8 cellular contexts compared by ENCODE assay signal in the genomic region with DNA sequence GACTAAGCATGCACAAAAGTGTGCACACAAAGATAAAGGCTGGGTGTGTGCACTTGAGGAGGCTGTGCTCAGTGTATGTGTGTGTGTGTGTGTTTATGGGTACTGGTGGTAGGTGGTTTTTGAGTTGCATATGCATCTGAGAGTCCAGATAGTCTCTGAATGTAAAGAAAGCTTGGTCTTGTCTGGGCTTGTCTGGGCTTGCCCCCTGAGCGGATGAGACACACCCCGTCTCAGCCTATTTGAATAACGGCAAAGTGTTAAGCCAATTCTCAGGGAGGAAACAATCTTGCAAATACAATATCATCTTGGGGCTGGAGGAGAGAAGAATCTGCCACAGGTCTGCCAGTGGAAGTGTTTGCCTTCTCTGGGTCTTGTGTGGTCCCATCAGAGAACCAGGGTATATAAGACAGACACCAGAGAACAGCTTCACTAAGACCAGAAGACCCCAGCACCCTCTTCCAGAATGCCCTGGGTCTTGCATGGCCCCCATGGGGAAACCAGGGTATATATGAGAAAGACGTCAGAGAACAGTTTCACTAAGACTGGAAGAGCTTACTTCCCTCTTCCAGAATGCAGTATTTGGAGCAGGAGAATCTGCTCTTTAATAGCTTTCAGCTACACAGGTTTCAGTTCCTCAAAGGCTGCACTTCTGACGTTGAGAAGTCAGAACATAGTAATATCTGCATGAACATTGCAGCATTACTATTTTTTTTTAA. TPM values are rescaled to one million over a fixed set of nuclear protein-coding genes. Genes with fewer than 3 reads are reported as not detected.
A peak's percentile ranks its signal among the peaks of the same experiment; 100 is the strongest.
DNase-seq lines count a peak whose midpoint lies in the region; ATAC-seq, FAIRE-seq and TF ChIP-seq lines count a peak whose summit lies in the region.

No MANE protein-coding gene starts in this region.

- no peak for TF ChIP-seq RAD21 in GM12878 (IDR thresholded peaks at IDR 0.05; ENCODE audit: insufficient read depth, low read depth, low read length)

- no peak overlapping the region for H2AFZ ChIP-seq in GM12878 (ENCODE audit: control insufficient read depth, low read depth, low read length)

- in situ Hi-C loops in GM12878 (cut with MboI) = no loop called here

- FAIRE-seq in GM18507 (lab: Jason Lieb, UNC) (peak; percentile 97), GM12878 (lab: Jason Lieb, UNC) (peak; percentile 94), kidney (lab: Jason Lieb, UNC) (no peak)

- TF ChIP-seq POLR2A in GM12878 (IDR thresholded peaks at IDR 0.05; ENCODE audit: low read depth, low read length) = peak; percentile 69

- no peaks in the 10 kb centered on the region; the same call in 1 of the 2 replicates for H3K79me2 ChIP-seq in GM12878 (ENCODE audit: control insufficient read depth, insufficient read depth, low read length)

- H3K36me3 ChIP-seq in GM12878 (ENCODE audit: control insufficient read depth in 2 of 2, insufficient read depth in 2 of 2, low read length in 1 of 2) (no peaks in the 10 kb centered on the region; a peak in 1 of 4 replicates), kidney (ENCODE audit: control insufficient read depth in 1 of 2, insufficient read depth in 2 of 2, low read length in 2 of 2) (no peaks in the 10 kb centered on the region)

- TF ChIP-seq CTCF in GM12878 (IDR thresholded peaks at IDR 0.05 in 2 of 3, conservative IDR thresholded peaks at IDR 0.05 in 1 of 3; ENCODE audit: control insufficient read depth in 2 of 3, extremely low read depth in 1 of 3, insufficient read depth in 1 of 3, low read depth in 3 of 3, low read length in 3 of 3) (no peak), kidney (IDR thresholded peaks at IDR 0.05; ENCODE audit: borderline replicate concordance, extremely low read depth, insufficient read depth) (no peak)

- H3K9ac ChIP-seq in GM12878 (ENCODE audit: control insufficient read depth, insufficient read depth, low read length) (peak overlapping the region; percentile 79), kidney (ENCODE audit: low read length in 2 of 2) (no peak overlapping the region)

- H3K9me3 ChIP-seq in GM12878 (replicated peaks; ENCODE audit: control insufficient read depth, insufficient read depth, low read length) (peaks cover 2% of the 10 kb centered on the region; the same call in 1 of the 3 replicates), kidney (ENCODE audit: control insufficient read depth in 1 of 2, low read length in 2 of 2) (no peaks in the 10 kb centered on the region)

- peak; percentile 74 for ATAC-seq in GM21529 (IDR thresholded peaks at IDR 0.05; ENCODE audit: unreplicated experiment)
- ATAC-seq in GM12878 = peak; percentile 89

- BruUV-seq in GM12878 (replicated peaks; lab: Mats Ljungman, UMichigan) = TSS peak; percentile 99

- peak overlapping the region; percentile 89 for H3K4me2 ChIP-seq in GM12878 (ENCODE audit: control insufficient read depth, insufficient read depth)

- CTCF ChIA-PET in GM12878 (lab: Yijun Ruan, JAX) = interaction anchor here (0.5 to 2.1 kb wide), 13 partner anchors 10 to 204 kb away, joined by 3 to 10 read pairs (median 4); partner anchors contain the start of gene TNFSF9

- POLR2A ChIA-PET in GM12878 (lab: Charles Lee) = interaction anchor here (0.5 to 3.4 kb wide), 16 partner anchors 8 to 117 kb away, joined by 3 to 40 read pairs (median 5); partner anchors contain the start of genes CD70 and TNFSF9

- H3K4me3 ChIP-seq in GM12878 (peak overlapping the region; percentile 26; the same call in 1 of the 2 replicates), kidney (ENCODE audit: low read length in 2 of 2) (no peak overlapping the region)

- RAD21 ChIA-PET in GM12878 (lab: Charles Lee; ENCODE audit: unreplicated experiment) = interaction anchor here (0.7 to 2.3 kb wide), 14 partner anchors 10 to 61 kb away, joined by 3 to 24 read pairs (median 6); partner anchors contain the start of gene TNFSF9

- H3K27me3 ChIP-seq in GM12878 (replicated peaks in 1 of 2; ENCODE audit: control insufficient read depth in 2 of 2, insufficient read depth in 2 of 2, low read length in 1 of 2) = no peaks in the 10 kb centered on the region

- H3K27ac ChIP-seq in GM12878 (ENCODE audit: control insufficient read depth, insufficient read depth) (peak overlapping the region; percentile 99), kidney (ENCODE audit: low read depth in 2 of 2, low read length in 2 of 2) (no peak overlapping the region)

- TF ChIP-seq EP300 in GM12878 (IDR thresholded peaks at IDR 0.05; ENCODE audit: borderline replicate concordance in 1 of 2, control insufficient read depth in 1 of 2, low read depth in 2 of 2, low read length in 2 of 2) = peak; percentile 81 to 98

- H3K4me1 ChIP-seq in GM12878 (ENCODE audit: control insufficient read depth, insufficient read depth, low read length) = peaks cover 50% of the 10 kb centered on the region
- no peaks in the 10 kb centered on the region for H3K4me1 ChIP-seq in kidney (ENCODE audit: control insufficient read depth in 1 of 2, insufficient read depth in 1 of 2, low read depth in 1 of 2, low read length in 2 of 2)

- intact Hi-C loops in GM12878 (cut with micrococcal nuclease; ENCODE audit: unreplicated experiment) (loop anchor here (1.0 kb wide), 2 partner anchors 11 to 25 kb away; no protein-coding TSS in a partner anchor), kidney (cut with DNase I) (no loop called here)

- no peaks in the 10 kb centered on the region for H4K20me1 ChIP-seq in GM12878 (ENCODE audit: control insufficient read depth, insufficient read depth)

- WGBS in GM12878 (ENCODE audit: insufficient coverage, insufficient replicate concordance, low lambda C conversion rate, missing lambda C conversion rate) = under 1% methylated on average over 5 of the region's 5 CpGs

- SMC1A ChIA-PET in GM12878 (lab: Charles Lee; ENCODE audit: uncharacterized antibody, unreplicated experiment) = interaction anchor here (0.7 to 2.4 kb wide), 20 partner anchors 10 to 286 kb away, joined by 3 to 30 read pairs (median 5); partner anchors contain the start of gene TNFSF14

- no peak for DNase-seq in GM18507 (ENCODE audit: extremely low spot score, insufficient read length, low read depth)
- peak; percentile 52 for DNase-seq in HPDE6-E6E7 (ENCODE audit: extremely low spot score)
- peak; percentile 96 for DNase-seq in GM12878 (ENCODE audit: low read depth, low spot score)
- DNase-seq in kidney = no peak
- no peak for DNase-seq in NCI-H2171 treated with DMSO at 0.1 percent for 48 hours (lab: John Stamatoyannopoulos, UW)
- no peak for DNase-seq in DMS79 (lab: John Stamatoyannopoulos, UW)
- no peak for DNase-seq in NCI-H1930 (lab: John Stamatoyannopoulos, UW)

TF ChIP-seq in GM12878, 131 proteins besides CTCF, POLR2A, EP300 and RAD21 (continues in another document):
- peak; percentile 80; the same call in 1 of the 2 replicates for TF ChIP-seq PML (IDR thresholded peaks at IDR 0.05; ENCODE audit: low read length)
- 0 out of 2 replicates have a peak, but pooled peaks have one; percentile 60 for TF ChIP-seq RBBP5 (conservative IDR thresholded peaks at IDR 0.05)
- peak; percentile 98 for TF ChIP-seq SPI1 (IDR thresholded peaks at IDR 0.05; ENCODE audit: borderline replicate concordance, insufficient read depth, low read depth, low read length)

RNA-seq across cellular contexts. Expression of gene CD70, which starts 13.4 kb away (rescaled TPM):
- 147 and 150 TPM in 2 replicates for total RNA-seq in GM12878 (2013; cell fraction: nucleolus; rRNA removed)
- total RNA-seq in GM12878 (2014; rRNA removed) (421 and 441 TPM in 2 replicates), GM12878 (2014; rRNA removed; fragmentation: Illumina TruSeq; extraction: Trizol) (151 and 155 TPM in 2 replicates), GM12878 (2021) (269 and 285 TPM in 2 replicates), kidney (0.76 TPM)
- polyA plus RNA-seq in GM12878 (2011; ENCODE audit: low read depth) = 88.8 TPM
- polyA plus RNA-seq in GM12878 (2011; rRNA removed) (117 and 262 TPM in 2 replicates), GM12878 (2014; fragmentation: Illumina TruSeq; extraction: Trizol) (9.4 and 52.9 TPM in 2 replicates), GM12878 (2014; fragmentation: Nextera tagmentation; extraction: Ambion mirVana) (10 to 100 TPM; 16.4 to 35.8 TPM), GM12878 (2014; rRNA removed) (405 and 437 TPM in 2 replicates), GM12878 (2016; fragmentation: Nextera tagmentation; extraction: Ambion mirVana) (100 to 1,000 TPM; 348 to 371 TPM), kidney (ENCODE audit: insufficient read depth, low read depth, low replicate concordance) (not detected)
- polyA plus RNA-seq in GM12878 (2011; cell fraction: cytosol; rRNA removed) = 434 and 636 TPM in 2 replicates
- 321 and 457 TPM in 2 replicates for polyA plus RNA-seq in GM12878 (2011; cell fraction: nucleus; rRNA removed)
- 227 and 312 TPM in 2 replicates for polyA plus RNA-seq in GM12878 (2012)
- polyA minus RNA-seq in GM12878 (2011; rRNA and poly(A)+ RNA removed) = 149 and 245 TPM in 2 replicates
- polyA minus RNA-seq in GM12878 (2011; cell fraction: cytosol; rRNA and poly(A)+ RNA removed) = 94.1 and 120 TPM in 2 replicates
- 56.8 and 85.8 TPM in 2 replicates for polyA minus RNA-seq in GM12878 (2011; cell fraction: nucleus; rRNA and poly(A)+ RNA removed)

RNA-seq across cellular contexts. Expression of gene TNFSF9, which starts 46.7 kb away (rescaled TPM):
- total RNA-seq in GM12878 (2013; cell fraction: nucleolus; rRNA removed) = 48.6 and 53.3 TPM in 2 replicates
- total RNA-seq in GM12878 (2014; rRNA removed) = 72.8 and 75.3 TPM in 2 replicates
- total RNA-seq in GM12878 (2014; rRNA removed; fragmentation: Illumina TruSeq; extraction: Trizol) = 20.9 and 22.7 TPM in 2 replicates
- 60.1 TPM in 2 replicates for total RNA-seq in GM12878 (2021)
- polyA plus RNA-seq in GM12878 (2011; ENCODE audit: low read depth) = 20.3 TPM
- polyA plus RNA-seq in GM12878 (2011; rRNA removed) = 24.6 and 33.3 TPM in 2 replicates
- polyA plus RNA-seq in GM12878 (2011; cell fraction: cytosol; rRNA removed) = 31.1 and 35.9 TPM in 2 replicates
- polyA plus RNA-seq in GM12878 (2011; cell fraction: nucleus; rRNA removed) = 21.7 and 29.6 TPM in 2 replicates
- polyA plus RNA-seq in GM12878 (2012) = 41.9 and 76.9 TPM in 2 replicates
- 13.4 and 14.7 TPM in 2 replicates for polyA plus RNA-seq in GM12878 (2014; fragmentation: Illumina TruSeq; extraction: Trizol)
- 10 to 100 TPM in 1 of 2 experiments, 1 to 10 TPM in 1; 6.2 to 12.8 TPM for polyA plus RNA-seq in GM12878 (2014; fragmentation: Nextera tagmentation; extraction: Ambion mirVana)
- 46.8 and 48.0 TPM in 2 replicates for polyA plus RNA-seq in GM12878 (2014; rRNA removed)
- 10 to 100 TPM; 20.7 to 21.5 TPM for polyA plus RNA-seq in GM12878 (2016; fragmentation: Nextera tagmentation; extraction: Ambion mirVana)
- polyA minus RNA-seq in GM12878 (2011; rRNA and poly(A)+ RNA removed) = 11.6 and 25.0 TPM in 2 replicates
- polyA minus RNA-seq in GM12878 (2011; cell fraction: cytosol; rRNA and poly(A)+ RNA removed) = 19.6 and 29.1 TPM in 2 replicates
- 14.4 and 18.5 TPM in 2 replicates for polyA minus RNA-seq in GM12878 (2011; cell fraction: nucleus; rRNA and poly(A)+ RNA removed)
- total RNA-seq in kidney = 1.1 TPM
- polyA plus RNA-seq in kidney (ENCODE audit: insufficient read depth, low read depth, low replicate concordance) = 0.62 TPM

Comparison
In these comparisons a context has a peak if more than half of its experiments do, and no peak if none do; other contexts are left out.
1. DNase-seq: peak in HPDE6-E6E7 (single experiment) and GM12878 (single experiment); none in GM18507 (single experiment), kidney (single experiment), NCI-H2171 treated with DMSO at 0.1 percent for 48 hours (single experiment), DMS79 (single experiment) and NCI-H1930 (0 of 2).
2. RNA of gene CD70, which starts 13.4 kb away (total RNA-seq): 147 to 441 TPM in GM12878; 0.76 TPM in kidney (single experiment); every median in the first group is over 10 times any median in the second.
3. RNA of gene TNFSF9, which starts 46.7 kb away (total RNA-seq): 20.9 to 75.3 TPM in GM12878; 1.1 TPM in kidney (single experiment); every median in the first group is over 10 times any median in the second.